In genomic region chr3:155854147-155854940, GRCh38 we compare ENCODE assay signal across 8 cellular contexts. TPM values are rescaled to one million over a fixed set of nuclear protein-coding genes. Genes with fewer than 3 reads are reported as not detected.
DNase-seq lines count a peak whose midpoint lies in the region; ATAC-seq, FAIRE-seq and TF ChIP-seq lines count a peak whose summit lies in the region.

Gene SLC33A1 (minus strand): TSS chr3:155854427. CDS start chr3:155853997, 430 bp downstream.

- peak within 1 kb of the TSS; percentile 85; the same call in 1 of the 2 replicates for H3K18ac ChIP-seq in H1 (ENCODE audit: extremely low read depth, low read length)

- DNase-seq in COR-L47 (lab: John Stamatoyannopoulos, UW) (peak; percentile 100), HUDEP-2 (lab: John Stamatoyannopoulos, UW; ENCODE audit: unreplicated experiment in 76 of 76) (peak; percentile 59 to 99 (median 98)), NT2/D1 (ENCODE audit: low read depth, low spot score) (peak; percentile 99), H1 (ENCODE audit: low read depth in 1 of 2, low spot score in 2 of 2) (peak; percentile 97 to 98), memory B cell (ENCODE audit: low spot score in 2 of 2) (peak; percentile 96 to 98)
- peak; percentile 99 for DNase-seq in activated CD8-positive, alpha-beta memory T cell treated with anti-CD3 and anti-CD28 coated beads, Interleukin-2, amount 10 ng/mL, durations not matched to agents 7 days and 5 days
- DNase-seq in stimulated activated CD8-positive, alpha-beta memory T cell treated with anti-CD3 and anti-CD28 coated beads, Interleukin-12 subunit alpha, Interleukin-12 subunit beta, amount 100 ng/mL, for 24 hours (ENCODE audit: extremely low read depth) = peak; percentile 98

- peak within 1 kb of the TSS; percentile 3; the same call in 1 of the 2 replicates for H2BK12ac ChIP-seq in H1 (ENCODE audit: low read depth, low read length)

- peak within 1 kb of the TSS; percentile 87 to 90 for H3K4me2 ChIP-seq in H1 (ENCODE audit: insufficient read depth in 1 of 2, low read depth in 2 of 2, low read length in 2 of 2)

- CTCF ChIA-PET in activated CD8-positive, alpha-beta memory T cell treated with anti-CD3 and anti-CD28 coated beads, Interleukin-2, amount 10 ng/mL, durations not matched to agents 7 days and 5 days (lab: Charles Lee) = interaction anchor here (1.0 to 2.9 kb wide), 5 partner anchors 12 to 103 kb away, joined by 3 to 42 read pairs (median 8); partner anchors contain the start of genes C3orf33 and GMPS
- CTCF ChIA-PET in H1 (lab: Charles Lee; ENCODE audit: partially characterized antibody) = interaction anchor here (0.6 to 2.9 kb wide), 10 partner anchors 15 to 668 kb away, joined by 3 to 10 read pairs (median 4); partner anchors contain the start of genes C3orf33 and GMPS

- H2AK5ac ChIP-seq in H1 (ENCODE audit: low read depth, low read length) = peak within 1 kb of the TSS; percentile 32; the same call in 1 of the 2 replicates

- H3K36me3 Mint-ChIP-seq in activated CD8-positive, alpha-beta memory T cell treated with anti-CD3 and anti-CD28 coated beads, Interleukin-2, amount 10 ng/mL, durations not matched to agents 7 days and 5 days = peaks cover 21% of the 10 kb centered on the region
- H3K36me3 Mint-ChIP-seq in memory B cell = peaks cover 2% of the 10 kb centered on the region

- peak within 1 kb of the TSS; percentile 94; the same call in 1 of the 2 replicates for H4K8ac ChIP-seq in H1 (ENCODE audit: extremely low read depth, insufficient read depth, low read length)

- FAIRE-seq in H1 (lab: Jason Lieb, UNC) = peak; percentile 76

- H3K27ac Mint-ChIP-seq in activated CD8-positive, alpha-beta memory T cell treated with anti-CD3 and anti-CD28 coated beads, Interleukin-2, amount 10 ng/mL, durations not matched to agents 7 days and 5 days = peak within 1 kb of the TSS; percentile 99
- peak within 1 kb of the TSS; percentile 98 for H3K27ac Mint-ChIP-seq in memory B cell

- H3K36me3 ChIP-seq in NT2/D1 (ENCODE audit: insufficient read depth, insufficient read length, low read length) (peaks cover 4% of the 10 kb centered on the region), H1 (ENCODE audit: control insufficient read depth in 2 of 4, insufficient read depth in 4 of 4, low read length in 3 of 4) (no peaks in the 10 kb centered on the region)

- peak within 1 kb of the TSS; percentile 52 for H3K56ac ChIP-seq in H1 (replicated peaks; ENCODE audit: insufficient read length, low read depth, low read length)

- H2BK5ac ChIP-seq in H1 (ENCODE audit: low read depth, low read length) = peak within 1 kb of the TSS; percentile 76

- H3K27ac ChIP-seq in H1 (ENCODE audit: low read depth, low read length) = peak within 1 kb of the TSS; percentile 66

- TF ChIP-seq CTCF in H1 (IDR thresholded peaks at IDR 0.05; ENCODE audit: control extremely low read depth in 1 of 3, insufficient read depth in 1 of 3, low read depth in 1 of 3, low read length in 3 of 3) = no peak

- peaks cover 0 to 3% of the 10 kb centered on the region in 2 experiments for H4K20me1 ChIP-seq in H1 (replicated peaks in 1 of 2; ENCODE audit: control insufficient read depth in 1 of 2, insufficient read depth in 2 of 2, low read length in 2 of 2)

- ATAC-seq in GM21381 (IDR thresholded peaks at IDR 0.05; ENCODE audit: unreplicated experiment) (peak; percentile 92), memory B cell (ENCODE audit: low read depth) (peak; percentile 90)
- peak; percentile 93 for ATAC-seq in activated CD8-positive, alpha-beta memory T cell treated with anti-CD3 and anti-CD28 coated beads, Interleukin-2, amount 10 ng/mL, durations not matched to agents 7 days and 5 days

- peak within 1 kb of the TSS; percentile 48 for H4K5ac ChIP-seq in H1 (ENCODE audit: insufficient read length, low read depth, low read length)

- H3K27me3 ChIP-seq in NT2/D1 (ENCODE audit: insufficient read depth, insufficient read length) = no peaks in the 10 kb centered on the region
- H3K27me3 ChIP-seq in H1 (replicated peaks in 1 of 4; ENCODE audit: control insufficient read depth in 3 of 4, extremely low read depth in 1 of 4, insufficient read depth in 3 of 4, low read length in 3 of 4) = no peaks in the 10 kb centered on the region

- H3K79me2 ChIP-seq in H1 (ENCODE audit: control insufficient read depth in 1 of 2, insufficient read depth in 2 of 2, low read length in 2 of 2) = peaks cover 7 to 32% of the 10 kb centered on the region in 2 experiments

- H4K91ac ChIP-seq in H1 (replicated peaks; ENCODE audit: insufficient read length, low read length) = no peak within 1 kb of the TSS

- peak within 1 kb of the TSS; percentile 15 for H2BK120ac ChIP-seq in H1 (replicated peaks; ENCODE audit: low read depth, low read length)

- peak within 1 kb of the TSS; percentile 89 for H3K4me3 Mint-ChIP-seq in activated CD8-positive, alpha-beta memory T cell treated with anti-CD3 and anti-CD28 coated beads, Interleukin-2, amount 10 ng/mL, durations not matched to agents 7 days and 5 days
- peak within 1 kb of the TSS; percentile 94 for H3K4me3 Mint-ChIP-seq in memory B cell

- peak; percentile 72 to 78 for TF ChIP-seq POLR2A in H1 (IDR thresholded peaks at IDR 0.05; ENCODE audit: control extremely low read depth in 1 of 2, low read depth in 2 of 2, low read length in 2 of 2)

- H3K4me1 Mint-ChIP-seq in activated CD8-positive, alpha-beta memory T cell treated with anti-CD3 and anti-CD28 coated beads, Interleukin-2, amount 10 ng/mL, durations not matched to agents 7 days and 5 days = peaks cover 41% of the 10 kb centered on the region
- peaks cover 20% of the 10 kb centered on the region for H3K4me1 Mint-ChIP-seq in memory B cell

- TF ChIP-seq EP300 in H1 (IDR thresholded peaks at IDR 0.05; ENCODE audit: borderline replicate concordance in 1 of 2, low read depth in 2 of 2, low read length in 2 of 2) = peak in 1 of 2 experiments; percentile 55; a peak in 1 of 3 replicates

- WGBS in H1 (ENCODE audit: extremely low coverage in 1 of 2, insufficient coverage in 1 of 2, insufficient read length in 1 of 2, insufficient replicate concordance in 2 of 2, low coverage in 1 of 2, low lambda C conversion rate in 2 of 2, missing lambda C conversion rate in 1 of 2), 2 experiments = 1% methylated on average over 42 of the region's 50 CpGs; no CpG with 5 or more reads in 1 of the 2 experiments

- H2AFZ ChIP-seq in H1 (ENCODE audit: low read length) = peak within 1 kb of the TSS; percentile 66; the same call in 1 of the 2 replicates

- H3K9me3 Mint-ChIP-seq in activated CD8-positive, alpha-beta memory T cell treated with anti-CD3 and anti-CD28 coated beads, Interleukin-2, amount 10 ng/mL, durations not matched to agents 7 days and 5 days (ENCODE audit: low read depth) = no peaks in the 10 kb centered on the region
- no peaks in the 10 kb centered on the region for H3K9me3 Mint-ChIP-seq in memory B cell

- H3K4ac ChIP-seq in H1 (replicated peaks; ENCODE audit: insufficient read length, low read depth, low read length) = no peak within 1 kb of the TSS

- POLR2A ChIA-PET in H1 (lab: Charles Lee; ENCODE audit: partially characterized antibody) = interaction anchor here (0.7 to 2.4 kb wide), 9 partner anchors 11 to 106 kb away, joined by 3 to 15 read pairs (median 4); partner anchors contain the start of genes C3orf33 and GMPS

- H3K23ac ChIP-seq in H1 (ENCODE audit: insufficient read length) = no peak within 1 kb of the TSS

- peak within 1 kb of the TSS; percentile 93 for H3K4me3 ChIP-seq in NT2/D1 (ENCODE audit: insufficient read length, low read depth)
- H3K4me3 ChIP-seq in H1 (ENCODE audit: extremely low read depth in 1 of 4, insufficient read depth in 2 of 4, low read depth in 3 of 4, low read length in 4 of 4) = peak within 1 kb of the TSS; percentile 85 to 96 (median 88)

- H3K4me1 ChIP-seq in NT2/D1 (ENCODE audit: insufficient read depth, insufficient read length) (no peaks in the 10 kb centered on the region), H1 (replicated peaks in 1 of 4; ENCODE audit: control insufficient read depth in 3 of 4, insufficient read depth in 4 of 4, low read length in 3 of 4) (peaks cover 0 to 9% (median 3%) of the 10 kb centered on the region in 4 experiments; a peak in 4 of 7 replicates)

- H2BK20ac ChIP-seq in H1 (ENCODE audit: low read length) = no peak within 1 kb of the TSS

- peaks cover 4% of the 10 kb centered on the region for H3K79me1 ChIP-seq in H1 (ENCODE audit: low read depth, low read length)

- no peak within 1 kb of the TSS for H3K14ac ChIP-seq in H1 (ENCODE audit: insufficient read length)

- peak in 1 of 2 experiments; percentile 0; a peak in 1 of 4 replicates for TF ChIP-seq RAD21 in H1 (IDR thresholded peaks at IDR 0.05 in 1 of 2, conservative IDR thresholded peaks at IDR 0.05 in 1 of 2; ENCODE audit: low read depth in 2 of 2, low read length in 2 of 2)

- H3K27me3 Mint-ChIP-seq in activated CD8-positive, alpha-beta memory T cell treated with anti-CD3 and anti-CD28 coated beads, Interleukin-2, amount 10 ng/mL, durations not matched to agents 7 days and 5 days = no peaks in the 10 kb centered on the region
- no peaks in the 10 kb centered on the region for H3K27me3 Mint-ChIP-seq in memory B cell

- H3K9ac ChIP-seq in NT2/D1 (ENCODE audit: insufficient read length, low read depth) (peak within 1 kb of the TSS; percentile 96), H1 (replicated peaks in 1 of 4; ENCODE audit: extremely low read depth in 1 of 4, low read depth in 3 of 4, low read length in 3 of 4) (peak within 1 kb of the TSS; percentile 67 to 95 (median 78))

- H2BK15ac ChIP-seq in H1 (ENCODE audit: low read length) = no peak within 1 kb of the TSS

- H3K9me3 ChIP-seq in NT2/D1 (ENCODE audit: insufficient read depth, low read length) (no peaks in the 10 kb centered on the region), H1 (ENCODE audit: insufficient read depth in 2 of 2, low read depth in 1 of 2, low read length in 1 of 2) (no peaks in the 10 kb centered on the region)

- peaks cover 11% of the 10 kb centered on the region for H3K23me2 ChIP-seq in H1 (ENCODE audit: low read depth, low read length)

TF ChIP-seq in H1, 55 proteins besides CTCF, POLR2A, EP300 and RAD21 (continues in another document):
- TF ChIP-seq MAX (IDR thresholded peaks at IDR 0.05) (peak; percentile 95), POU5F1 (IDR thresholded peaks at IDR 0.05; ENCODE audit: low read depth, low read length) (no peak)

RNA-seq across cellular contexts. Expression of gene SLC33A1, which starts in this region (rescaled TPM):
- total RNA-seq in activated CD8-positive, alpha-beta memory T cell treated with anti-CD3 and anti-CD28 coated beads, Interleukin-2, amount 10 ng/mL, durations not matched to agents 7 days and 5 days = 10 to 100 TPM; 24.1 to 24.4 TPM
- total RNA-seq in H1 (2021; fragmentation: NEBNext Ultra II Directional; extraction: Animal tissue kit (Norgen Biotek cat#: 25700)) = 21.4 and 24.2 TPM in 2 replicates
- 15.6 and 19.6 TPM in 2 replicates for polyA plus RNA-seq in H1 (2011; rRNA removed)
- 13.8 TPM for polyA plus RNA-seq in H1 (2011; cell fraction: cytosol; rRNA removed)
- polyA plus RNA-seq in H1 (2011; cell fraction: nucleus; rRNA removed) = 16.2 TPM
- 10.1 to 15.3 TPM (median 13.1 TPM) in 4 replicates for polyA plus RNA-seq in H1 (2012, experiment 1 of 2)
- 2.8 TPM for polyA plus RNA-seq in H1 (2012, experiment 2 of 2)
- 24.5 TPM for polyA plus RNA-seq in H1 (2013, experiment 1 of 2)
- polyA plus RNA-seq in H1 (2013, experiment 2 of 2) = 26.6 TPM
- polyA minus RNA-seq in H1 (2011; rRNA and poly(A)+ RNA removed) = 18.0 and 26.8 TPM in 2 replicates
- 22.3 TPM for polyA minus RNA-seq in H1 (2011; cell fraction: cytosol; rRNA and poly(A)+ RNA removed)
- 28.4 TPM for polyA minus RNA-seq in H1 (2011; cell fraction: nucleus; rRNA and poly(A)+ RNA removed)

Comparison
In these comparisons a context has a peak if more than half of its experiments do, and no peak if none do; other contexts are left out.
1. Peak in every context shown above with its lines: DNase-seq, ATAC-seq, H3K4me3 ChIP-seq and H3K27ac ChIP-seq.